ENCODE assay signal across 13 cellular contexts in the genomic region with DNA sequence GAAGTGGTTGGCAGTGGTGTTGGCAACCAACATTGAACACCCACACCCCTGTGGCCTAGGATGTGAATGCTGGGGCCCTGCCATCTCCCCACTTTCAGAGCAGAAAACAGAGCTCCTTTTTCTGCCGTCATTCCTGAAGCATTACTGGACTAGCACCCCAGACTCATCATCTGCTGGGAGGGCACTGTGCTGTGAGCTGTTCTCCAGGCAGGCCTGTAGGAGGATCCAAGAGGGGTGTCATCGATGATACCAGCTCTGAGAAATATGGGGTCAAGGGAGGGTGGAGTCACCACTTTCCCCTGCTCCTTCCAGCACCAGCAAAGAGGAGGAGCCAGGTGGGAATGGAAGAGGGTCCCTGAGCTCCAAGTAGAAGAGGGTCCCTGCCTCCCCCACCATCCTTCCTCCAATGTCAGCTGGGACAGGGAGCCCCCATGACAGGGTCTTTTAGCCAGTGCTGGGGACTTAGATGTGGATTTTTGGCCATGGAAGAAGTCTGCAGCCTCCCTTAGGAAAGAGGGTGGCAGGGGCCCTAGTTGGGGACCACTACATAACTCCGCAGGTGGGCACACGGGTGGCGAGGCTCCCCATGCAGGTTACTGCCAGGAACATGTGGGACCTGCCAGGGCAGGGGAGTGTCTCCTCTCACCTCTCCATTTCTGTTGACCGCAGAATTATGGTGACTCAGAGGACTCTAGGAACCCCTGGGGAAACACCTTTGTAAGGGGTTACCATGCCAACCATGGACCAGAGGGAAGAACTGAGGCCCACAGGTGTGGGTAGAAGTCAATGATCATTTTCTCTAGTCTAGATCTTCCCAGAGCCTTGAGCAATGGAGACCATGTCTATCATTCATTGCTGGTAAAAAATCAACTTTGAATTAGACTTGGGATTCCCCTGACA. TPM values are rescaled to one million over a fixed set of nuclear protein-coding genes. Genes with fewer than 3 reads are reported as not detected.
DNase-seq lines count a peak whose midpoint lies in the region; TF ChIP-seq lines count a peak whose summit lies in the region.
"Not testable (repeated sequence)": the region's sequence is repeated elsewhere in the genome, so short reads cannot be mapped to it uniquely, and the experiment has no call there.
"Had no signal": no experiment of that assay in that cellular context is flagged by ENCODE, and none has a peak within 500 bp of the region (broad histone marks: within the 10 kb centered on the region; RNA-seq: fewer than 3 reads in every experiment).

No MANE protein-coding gene starts in this region.

- H3K9me3 Mint-ChIP-seq in CD4-positive, alpha-beta memory T cell; T-helper 2 cell treated with Interferon-gamma antibody and Interleukin-4, amounts not matched to agents 5 μg/mL and 100 μg/mL, for 36 hours; activated T-helper 1 cell treated with anti-CD3 and anti-CD28 coated beads, Interleukin-12 subunit alpha, Interleukin-12 subunit beta, Interleukin-2, Interleukin-4 antibody, amounts not matched to agents 30 ng/mL and 10 ng/mL and 1 ng/mL, durations not matched to agents 14 hours and 24 hours and 36 hours; chondrocyte (ENCODE audit: low read depth): not testable (repeated sequence)

- not testable (repeated sequence) for H3K36me3 Mint-ChIP-seq in CD4-positive, alpha-beta memory T cell; T-helper 2 cell treated with Interferon-gamma antibody and Interleukin-4, amounts not matched to agents 5 μg/mL and 100 μg/mL, for 36 hours (ENCODE audit: low read depth); activated T-helper 1 cell treated with anti-CD3 and anti-CD28 coated beads, Interleukin-12 subunit alpha, Interleukin-12 subunit beta, Interleukin-2, Interleukin-4 antibody, amounts not matched to agents 30 ng/mL and 10 ng/mL and 1 ng/mL, durations not matched to agents 14 hours and 24 hours and 36 hours (ENCODE audit: low read depth); chondrocyte (ENCODE audit: low read depth)

- peak; percentile 27 to 83 (median 32) for DNase-seq in CD4-positive, alpha-beta memory T cell
- peak; percentile 25 for DNase-seq in MG63
- DNase-seq in T-helper 2 cell treated with Interferon-gamma antibody and Interleukin-4, amounts not matched to agents 5 μg/mL and 100 μg/mL, for 36 hours (ENCODE audit: low spot score) = peak; percentile 38
- DNase-seq in activated T-helper 1 cell treated with anti-CD3 and anti-CD28 coated beads, Interleukin-12 subunit alpha, Interleukin-12 subunit beta, Interleukin-2, Interleukin-4 antibody, amounts not matched to agents 30 ng/mL and 10 ng/mL and 1 ng/mL, durations not matched to agents 14 hours and 24 hours and 36 hours (ENCODE audit: low spot score) = peak; percentile 31
- DNase-seq in chondrocyte (ENCODE audit: low spot score) = peak; percentile 61
- DNase-seq in stimulated activated CD4-positive, alpha-beta T cell treated with anti-CD3 and anti-CD28 coated beads, Interleukin-2, amount 100 ng/mL, for 24 hours = peak; percentile 16 to 25

- H3K27me3 Mint-ChIP-seq in CD4-positive, alpha-beta memory T cell = not testable (repeated sequence)
- peaks cover 10% of the 10 kb centered on the region for H3K27me3 Mint-ChIP-seq in T-helper 2 cell treated with Interferon-gamma antibody and Interleukin-4, amounts not matched to agents 5 μg/mL and 100 μg/mL, for 36 hours (ENCODE audit: low read depth)
- peaks cover 21% of the 10 kb centered on the region for H3K27me3 Mint-ChIP-seq in activated T-helper 1 cell treated with anti-CD3 and anti-CD28 coated beads, Interleukin-12 subunit alpha, Interleukin-12 subunit beta, Interleukin-2, Interleukin-4 antibody, amounts not matched to agents 30 ng/mL and 10 ng/mL and 1 ng/mL, durations not matched to agents 14 hours and 24 hours and 36 hours (ENCODE audit: insufficient read depth)
- H3K27me3 Mint-ChIP-seq in chondrocyte (ENCODE audit: low read depth) = peaks cover 22% of the 10 kb centered on the region

- CTCF ChIA-PET in CD4-positive, alpha-beta memory T cell (lab: Charles Lee; ENCODE audit: partially characterized antibody) = interaction anchor here (1.1 kb wide), 1 partner anchor 17 kb away, joined by 4 read pairs; no protein-coding TSS in a partner anchor

- not testable (repeated sequence) for TF ChIP-seq CTCF in chondrocyte (IDR thresholded peaks at IDR 0.05)

- H3K36me3 ChIP-seq in CD4-positive, alpha-beta memory T cell (ENCODE audit: insufficient read depth, low read length); MG63: not testable (repeated sequence)

- H3K4me1 Mint-ChIP-seq in CD4-positive, alpha-beta memory T cell = peaks cover 3 to 12% (median 4%) of the 10 kb centered on the region in 4 donors
- H3K4me1 Mint-ChIP-seq in T-helper 2 cell treated with Interferon-gamma antibody and Interleukin-4, amounts not matched to agents 5 μg/mL and 100 μg/mL, for 36 hours (ENCODE audit: low read depth); chondrocyte (ENCODE audit: low read depth): not testable (repeated sequence)
- peaks cover 20% of the 10 kb centered on the region for H3K4me1 Mint-ChIP-seq in activated T-helper 1 cell treated with anti-CD3 and anti-CD28 coated beads, Interleukin-12 subunit alpha, Interleukin-12 subunit beta, Interleukin-2, Interleukin-4 antibody, amounts not matched to agents 30 ng/mL and 10 ng/mL and 1 ng/mL, durations not matched to agents 14 hours and 24 hours and 36 hours (ENCODE audit: low read depth)

- not testable (repeated sequence) for H3K27ac ChIP-seq in CD4-positive, alpha-beta memory T cell (ENCODE audit: low read depth, low read length)

- H3K4me3 Mint-ChIP-seq in CD4-positive, alpha-beta memory T cell; T-helper 2 cell treated with Interferon-gamma antibody and Interleukin-4, amounts not matched to agents 5 μg/mL and 100 μg/mL, for 36 hours; activated T-helper 1 cell treated with anti-CD3 and anti-CD28 coated beads, Interleukin-12 subunit alpha, Interleukin-12 subunit beta, Interleukin-2, Interleukin-4 antibody, amounts not matched to agents 30 ng/mL and 10 ng/mL and 1 ng/mL, durations not matched to agents 14 hours and 24 hours and 36 hours; chondrocyte (ENCODE audit: unreplicated experiment): not testable (repeated sequence)

- not testable (repeated sequence) for H3K4me3 ChIP-seq in CD4-positive, alpha-beta memory T cell (ENCODE audit: low read length in 2 of 2); MG63

- POLR2A ChIA-PET in CD4-positive, alpha-beta memory T cell (lab: Charles Lee; ENCODE audit: partially characterized antibody) = not testable (repeated sequence)

- intact Hi-C loops in CD4-positive, alpha-beta memory T cell (cut with micrococcal nuclease); activated T-helper 1 cell treated with anti-CD3 and anti-CD28 coated beads, Interleukin-12 subunit alpha, Interleukin-12 subunit beta, Interleukin-2, Interleukin-4 antibody, amounts not matched to agents 30 ng/mL and 10 ng/mL and 1 ng/mL, durations not matched to agents 14 hours and 24 hours and 36 hours (cut with micrococcal nuclease): not testable (repeated sequence)

- H3K27me3 ChIP-seq in CD4-positive, alpha-beta memory T cell (ENCODE audit: insufficient read depth, low read length); MG63: not testable (repeated sequence)

- H3K9me3 ChIP-seq in CD4-positive, alpha-beta memory T cell (ENCODE audit: control insufficient read depth in 1 of 2, low read length in 2 of 2); MG63: not testable (repeated sequence)

- not testable (repeated sequence) for H3K4me1 ChIP-seq in CD4-positive, alpha-beta memory T cell (ENCODE audit: insufficient read depth, low read length)

- H3K27ac Mint-ChIP-seq in CD4-positive, alpha-beta memory T cell = peak overlapping the region in 1 of 7 donors; percentile 46
- H3K27ac Mint-ChIP-seq in T-helper 2 cell treated with Interferon-gamma antibody and Interleukin-4, amounts not matched to agents 5 μg/mL and 100 μg/mL, for 36 hours; chondrocyte (ENCODE audit: unreplicated experiment): not testable (repeated sequence)
- peak overlapping the region; percentile 34 for H3K27ac Mint-ChIP-seq in activated T-helper 1 cell treated with anti-CD3 and anti-CD28 coated beads, Interleukin-12 subunit alpha, Interleukin-12 subunit beta, Interleukin-2, Interleukin-4 antibody, amounts not matched to agents 30 ng/mL and 10 ng/mL and 1 ng/mL, durations not matched to agents 14 hours and 24 hours and 36 hours

RNA-seq across cellular contexts. Expression of a gene that starts 2.8 kb away (rescaled TPM):
- not detected for total RNA-seq in CD4-positive, alpha-beta memory T cell
- not detected for polyA plus RNA-seq in CD4-positive, alpha-beta memory T cell
- not detected in 2 replicates for total RNA-seq in MG63 (2014; rRNA removed; shearing (Covaris generic); ENCODE audit: low replicate concordance)
- not detected in 2 replicates for total RNA-seq in activated T-helper 1 cell treated with anti-CD3 and anti-CD28 coated beads, Interleukin-12 subunit alpha, Interleukin-12 subunit beta, Interleukin-2, Interleukin-4 antibody, amounts not matched to agents 30 ng/mL and 10 ng/mL and 1 ng/mL, durations not matched to agents 14 hours and 24 hours and 36 hours
- 14.0 TPM in 1 of 3 replicates, not detected in the others for total RNA-seq in chondrocyte
- total RNA-seq: A172, colonic mucosa, kidney epithelial cell, natural killer cell, RPMI7951, skeletal muscle tissue, ureter had no signal

RNA-seq across cellular contexts. Expression of a gene that starts 11.9 kb away (rescaled TPM):
- total RNA-seq in CD4-positive, alpha-beta memory T cell = not detected
- polyA plus RNA-seq in CD4-positive, alpha-beta memory T cell = not detected
- total RNA-seq in MG63 (2014; rRNA removed; shearing (Covaris generic); ENCODE audit: low replicate concordance) = not detected in 2 replicates
- not detected in 2 replicates for total RNA-seq in activated T-helper 1 cell treated with anti-CD3 and anti-CD28 coated beads, Interleukin-12 subunit alpha, Interleukin-12 subunit beta, Interleukin-2, Interleukin-4 antibody, amounts not matched to agents 30 ng/mL and 10 ng/mL and 1 ng/mL, durations not matched to agents 14 hours and 24 hours and 36 hours
- 0.68 TPM in 1 of 3 replicates, not detected in the others for total RNA-seq in chondrocyte
- total RNA-seq: A172, colonic mucosa, kidney epithelial cell, natural killer cell, RPMI7951, skeletal muscle tissue, ureter had no signal

RNA-seq across cellular contexts. Expression of a gene that starts 17.4 kb away (rescaled TPM):
- not detected for total RNA-seq in CD4-positive, alpha-beta memory T cell
- polyA plus RNA-seq in CD4-positive, alpha-beta memory T cell = not detected
- not detected in 2 replicates for total RNA-seq in MG63 (2014; rRNA removed; shearing (Covaris generic); ENCODE audit: low replicate concordance)
- not detected in 2 replicates for total RNA-seq in activated T-helper 1 cell treated with anti-CD3 and anti-CD28 coated beads, Interleukin-12 subunit alpha, Interleukin-12 subunit beta, Interleukin-2, Interleukin-4 antibody, amounts not matched to agents 30 ng/mL and 10 ng/mL and 1 ng/mL, durations not matched to agents 14 hours and 24 hours and 36 hours
- total RNA-seq in chondrocyte = not detected in 3 replicates
- total RNA-seq: A172, colonic mucosa, kidney epithelial cell, natural killer cell, RPMI7951, skeletal muscle tissue, ureter had no signal

RNA-seq across cellular contexts. Expression of a gene that starts 19.5 kb away (rescaled TPM):
- not detected for total RNA-seq in CD4-positive, alpha-beta memory T cell
- polyA plus RNA-seq in CD4-positive, alpha-beta memory T cell = not detected
- not detected in 2 replicates for total RNA-seq in MG63 (2014; rRNA removed; shearing (Covaris generic); ENCODE audit: low replicate concordance)
- total RNA-seq in activated T-helper 1 cell treated with anti-CD3 and anti-CD28 coated beads, Interleukin-12 subunit alpha, Interleukin-12 subunit beta, Interleukin-2, Interleukin-4 antibody, amounts not matched to agents 30 ng/mL and 10 ng/mL and 1 ng/mL, durations not matched to agents 14 hours and 24 hours and 36 hours = not detected in 2 replicates
- total RNA-seq in chondrocyte = not detected in 3 replicates
- total RNA-seq: A172, colonic mucosa, kidney epithelial cell, natural killer cell, RPMI7951, skeletal muscle tissue, ureter had no signal

RNA-seq across cellular contexts. Expression of a gene that starts 25.7 kb away (rescaled TPM):
- not detected for total RNA-seq in CD4-positive, alpha-beta memory T cell
- not detected for polyA plus RNA-seq in CD4-positive, alpha-beta memory T cell
- not detected in 2 replicates for total RNA-seq in MG63 (2014; rRNA removed; shearing (Covaris generic); ENCODE audit: low replicate concordance)
- not detected in 2 replicates for total RNA-seq in activated T-helper 1 cell treated with anti-CD3 and anti-CD28 coated beads, Interleukin-12 subunit alpha, Interleukin-12 subunit beta, Interleukin-2, Interleukin-4 antibody, amounts not matched to agents 30 ng/mL and 10 ng/mL and 1 ng/mL, durations not matched to agents 14 hours and 24 hours and 36 hours
- total RNA-seq in chondrocyte = 6.9 TPM in 1 of 3 replicates, not detected in the others
- total RNA-seq: A172, colonic mucosa, kidney epithelial cell, natural killer cell, RPMI7951, skeletal muscle tissue, ureter had no signal
